ENCODE assay signal across 1 cellular context in the genomic region with DNA sequence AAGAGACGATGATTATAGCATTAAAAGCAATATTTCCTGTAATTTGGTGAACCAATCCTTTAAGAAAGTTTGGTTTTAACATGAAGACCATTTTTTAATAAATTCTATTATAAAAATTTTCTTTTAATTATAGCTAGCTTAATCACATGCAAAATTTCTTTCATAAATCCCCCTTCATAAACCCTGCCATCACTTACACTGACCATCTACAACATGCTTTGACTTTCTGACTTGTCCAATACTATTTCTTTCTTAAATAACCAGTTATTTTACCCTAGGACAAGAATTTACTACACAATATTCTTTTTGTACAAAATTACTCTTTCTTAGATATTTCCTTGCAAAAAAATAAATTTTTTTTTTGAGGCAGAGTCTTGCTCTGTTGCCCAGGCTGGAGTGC.
TF ChIP-seq lines count a peak whose summit lies in the region.

No MANE protein-coding gene starts in this region.

TF ChIP-seq in GM23338, 12 proteins besides CTCF, POLR2A, EP300 and RAD21 (continued from another document):
- TF ChIP-seq, protein P1, sequence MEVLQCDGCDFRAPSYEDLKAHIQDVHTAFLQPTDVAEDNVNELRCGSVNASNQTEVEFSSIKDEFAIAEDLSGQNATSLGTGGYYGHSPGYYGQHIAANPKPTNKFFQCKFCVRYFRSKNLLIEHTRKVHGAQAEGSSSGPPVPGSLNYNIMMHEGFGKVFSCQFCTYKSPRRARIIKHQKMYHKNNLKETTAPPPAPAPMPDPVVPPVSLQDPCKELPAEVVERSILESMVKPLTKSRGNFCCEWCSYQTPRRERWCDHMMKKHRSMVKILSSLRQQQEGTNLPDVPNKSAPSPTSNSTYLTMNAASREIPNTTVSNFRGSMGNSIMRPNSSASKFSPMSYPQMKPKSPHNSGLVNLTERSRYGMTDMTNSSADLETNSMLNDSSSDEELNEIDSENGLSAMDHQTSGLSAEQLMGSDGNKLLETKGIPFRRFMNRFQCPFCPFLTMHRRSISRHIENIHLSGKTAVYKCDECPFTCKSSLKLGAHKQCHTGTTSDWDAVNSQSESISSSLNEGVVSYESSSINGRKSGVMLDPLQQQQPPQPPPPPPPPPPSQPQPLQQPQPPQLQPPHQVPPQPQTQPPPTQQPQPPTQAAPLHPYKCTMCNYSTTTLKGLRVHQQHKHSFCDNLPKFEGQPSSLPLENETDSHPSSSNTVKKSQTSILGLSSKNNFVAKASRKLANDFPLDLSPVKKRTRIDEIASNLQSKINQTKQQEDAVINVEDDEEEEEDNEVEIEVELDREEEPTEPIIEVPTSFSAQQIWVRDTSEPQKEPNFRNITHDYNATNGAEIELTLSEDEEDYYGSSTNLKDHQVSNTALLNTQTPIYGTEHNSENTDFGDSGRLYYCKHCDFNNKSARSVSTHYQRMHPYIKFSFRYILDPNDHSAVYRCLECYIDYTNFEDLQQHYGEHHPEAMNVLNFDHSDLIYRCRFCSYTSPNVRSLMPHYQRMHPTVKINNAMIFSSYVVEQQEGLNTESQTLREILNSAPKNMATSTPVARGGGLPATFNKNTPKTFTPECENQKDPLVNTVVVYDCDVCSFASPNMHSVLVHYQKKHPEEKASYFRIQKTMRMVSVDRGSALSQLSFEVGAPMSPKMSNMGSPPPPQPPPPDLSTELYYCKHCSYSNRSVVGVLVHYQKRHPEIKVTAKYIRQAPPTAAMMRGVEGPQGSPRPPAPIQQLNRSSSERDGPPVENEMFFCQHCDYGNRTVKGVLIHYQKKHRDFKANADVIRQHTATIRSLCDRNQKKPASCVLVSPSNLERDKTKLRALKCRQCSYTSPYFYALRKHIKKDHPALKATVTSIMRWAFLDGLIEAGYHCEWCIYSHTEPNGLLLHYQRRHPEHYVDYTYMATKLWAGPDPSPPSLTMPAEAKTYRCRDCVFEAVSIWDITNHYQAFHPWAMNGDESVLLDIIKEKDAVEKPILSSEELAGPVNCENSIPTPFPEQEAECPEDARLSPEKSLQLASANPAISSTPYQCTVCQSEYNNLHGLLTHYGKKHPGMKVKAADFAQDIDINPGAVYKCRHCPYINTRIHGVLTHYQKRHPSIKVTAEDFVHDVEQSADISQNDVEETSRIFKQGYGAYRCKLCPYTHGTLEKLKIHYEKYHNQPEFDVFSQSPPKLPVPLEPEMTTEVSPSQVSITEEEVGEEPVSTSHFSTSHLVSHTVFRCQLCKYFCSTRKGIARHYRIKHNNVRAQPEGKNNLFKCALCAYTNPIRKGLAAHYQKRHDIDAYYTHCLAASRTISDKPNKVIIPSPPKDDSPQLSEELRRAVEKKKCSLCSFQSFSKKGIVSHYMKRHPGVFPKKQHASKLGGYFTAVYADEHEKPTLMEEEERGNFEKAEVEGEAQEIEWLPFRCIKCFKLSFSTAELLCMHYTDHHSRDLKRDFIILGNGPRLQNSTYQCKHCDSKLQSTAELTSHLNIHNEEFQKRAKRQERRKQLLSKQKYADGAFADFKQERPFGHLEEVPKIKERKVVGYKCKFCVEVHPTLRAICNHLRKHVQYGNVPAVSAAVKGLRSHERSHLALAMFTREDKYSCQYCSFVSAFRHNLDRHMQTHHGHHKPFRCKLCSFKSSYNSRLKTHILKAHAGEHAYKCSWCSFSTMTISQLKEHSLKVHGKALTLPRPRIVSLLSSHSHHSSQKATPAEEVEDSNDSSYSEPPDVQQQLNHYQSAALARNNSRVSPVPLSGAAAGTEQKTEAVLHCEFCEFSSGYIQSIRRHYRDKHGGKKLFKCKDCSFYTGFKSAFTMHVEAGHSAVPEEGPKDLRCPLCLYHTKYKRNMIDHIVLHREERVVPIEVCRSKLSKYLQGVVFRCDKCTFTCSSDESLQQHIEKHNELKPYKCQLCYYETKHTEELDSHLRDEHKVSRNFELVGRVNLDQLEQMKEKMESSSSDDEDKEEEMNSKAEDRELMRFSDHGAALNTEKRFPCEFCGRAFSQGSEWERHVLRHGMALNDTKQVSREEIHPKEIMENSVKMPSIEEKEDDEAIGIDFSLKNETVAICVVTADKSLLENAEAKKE (CRISPR knock-in tag; IDR thresholded peaks at IDR 0.05): no peak
- TF ChIP-seq EZH2 (IDR thresholded peaks at IDR 0.05; ENCODE audit: low read depth, unreplicated experiment): no peak
